15 cellular contexts compared by ENCODE assay signal in genomic region chr16:21264226-21265036, GRCh38. TPM values are rescaled to one million over a fixed set of nuclear protein-coding genes. Genes with fewer than 3 reads are reported as not detected.
A peak's percentile ranks its signal among the peaks of the same experiment; 100 is the strongest.
DNase-seq lines count a peak whose midpoint lies in the region; ATAC-seq and TF ChIP-seq lines count a peak whose summit lies in the region.
"Had no signal": no experiment of that assay in that cellular context is flagged by ENCODE, and none has a peak within 500 bp of the region (broad histone marks: within the 10 kb centered on the region; RNA-seq: fewer than 3 reads in every experiment).

No MANE protein-coding gene starts in this region.

- peak overlapping the region; percentile 70 to 83 for H3K27ac ChIP-seq in right atrium auricular region
- no peak overlapping the region for H3K27ac ChIP-seq in CD4-positive, alpha-beta T cell (ENCODE audit: low read depth, low read length)
- H3K27ac ChIP-seq: spleen had no signal

- no peaks in the 10 kb centered on the region for H3K4me1 Mint-ChIP-seq in CD4-positive, alpha-beta T cell (ENCODE audit: low read depth)
- no peaks in the 10 kb centered on the region for H3K4me1 Mint-ChIP-seq in natural killer cell
- H3K4me1 Mint-ChIP-seq: activated CD4-positive, alpha-beta T cell treated with anti-CD3 and anti-CD28 coated beads, Interleukin-2, amount 10 ng/mL, durations not matched to agents 7 days and 5 days; activated naive CD8-positive, alpha-beta T cell treated with anti-CD3 and anti-CD28 coated beads for 36 hours had no signal

- H3K4me1 ChIP-seq in right atrium auricular region = peaks cover 0 to 33% of the 10 kb centered on the region in 2 donors

- intact Hi-C loops in sciatic nerve (cut with DNase I) (no loop called here), natural killer cell (cut with micrococcal nuclease) (no loop called here)
- intact Hi-C loops in CD4-positive, alpha-beta T cell (cut with DNase I, micrococcal nuclease) = loop anchor here in 1 of 2 experiments (5.0 kb wide), 1 partner anchor 47 kb away; no protein-coding TSS in a partner anchor

- no peak overlapping the region for H3K27ac Mint-ChIP-seq in CD4-positive, alpha-beta T cell
- H3K27ac Mint-ChIP-seq in natural killer cell = no peak overlapping the region
- H3K27ac Mint-ChIP-seq: activated CD4-positive, alpha-beta T cell treated with anti-CD3 and anti-CD28 coated beads, Interleukin-2, amount 10 ng/mL, durations not matched to agents 7 days and 5 days; activated naive CD8-positive, alpha-beta T cell treated with anti-CD3 and anti-CD28 coated beads for 36 hours had no signal

- H3K4me3 ChIP-seq in right atrium auricular region = no peak overlapping the region
- H3K4me3 ChIP-seq: HAP-1, spleen had no signal

- CTCF ChIA-PET in GM10248 (lab: Yijun Ruan, JAX) = interaction anchor here (1.0 to 1.4 kb wide), 3 partner anchors 13 to 76 kb away, joined by 3 to 4 read pairs (median 3); no protein-coding TSS in a partner anchor
- CTCF ChIA-PET in CD4-positive, alpha-beta T cell (lab: Charles Lee) = no interaction called here

- H3K36me3 ChIP-seq in right atrium auricular region = no peaks in the 10 kb centered on the region
- H3K36me3 ChIP-seq: HAP-1, spleen had no signal

- DNase-seq in GM10248 (ENCODE audit: extremely low spot score) = peak; percentile 49
- DNase-seq in SK-N-DZ (ENCODE audit: low spot score) = peak; percentile 15
- DNase-seq in right atrium auricular region (ENCODE audit: low spot score) = no peak
- DNase-seq in sciatic nerve (ENCODE audit: low spot score) = no peak
- no peak for DNase-seq in UCSD-AML1 (lab: John Stamatoyannopoulos, UW; ENCODE audit: unreplicated experiment)
- no peak for DNase-seq in CD4-positive, alpha-beta T cell
- DNase-seq in natural killer cell = no peak
- DNase-seq: activated CD4-positive, alpha-beta T cell treated with anti-CD3 and anti-CD28 coated beads, Interleukin-2, amount 10 ng/mL, durations not matched to agents 7 days and 5 days; activated naive CD8-positive, alpha-beta T cell treated with anti-CD3 and anti-CD28 coated beads for 36 hours; NCI-H1436; spleen had no signal

- no peaks in the 10 kb centered on the region for H3K27me3 ChIP-seq in right atrium auricular region
- H3K27me3 ChIP-seq in CD4-positive, alpha-beta T cell (ENCODE audit: control insufficient read depth, insufficient read depth, low read length) = no peaks in the 10 kb centered on the region

- H3K27me3 Mint-ChIP-seq in CD4-positive, alpha-beta T cell = no peaks in the 10 kb centered on the region
- peaks cover 6 to 12% of the 10 kb centered on the region in 2 donors for H3K27me3 Mint-ChIP-seq in natural killer cell (ENCODE audit: low read depth in 2 of 2)
- H3K27me3 Mint-ChIP-seq: activated naive CD8-positive, alpha-beta T cell treated with anti-CD3 and anti-CD28 coated beads for 36 hours had no signal

- ATAC-seq in sciatic nerve (peak; percentile 30), natural killer cell (no peak), HG03432 (IDR thresholded peaks at IDR 0.05; ENCODE audit: unreplicated experiment) (no peak)
- ATAC-seq in CD4-positive, alpha-beta T cell (ENCODE audit: poor library complexity) = no peak

- no peak overlapping the region for H3K4me3 Mint-ChIP-seq in CD4-positive, alpha-beta T cell
- no peak overlapping the region for H3K4me3 Mint-ChIP-seq in natural killer cell
- H3K4me3 Mint-ChIP-seq: activated CD4-positive, alpha-beta T cell treated with anti-CD3 and anti-CD28 coated beads, Interleukin-2, amount 10 ng/mL, durations not matched to agents 7 days and 5 days; activated naive CD8-positive, alpha-beta T cell treated with anti-CD3 and anti-CD28 coated beads for 36 hours had no signal

- H3K36me3 Mint-ChIP-seq in CD4-positive, alpha-beta T cell (ENCODE audit: low read depth) = no peaks in the 10 kb centered on the region
- no peaks in the 10 kb centered on the region for H3K36me3 Mint-ChIP-seq in natural killer cell
- H3K36me3 Mint-ChIP-seq: activated naive CD8-positive, alpha-beta T cell treated with anti-CD3 and anti-CD28 coated beads for 36 hours had no signal

- no peaks in the 10 kb centered on the region for H3K9me3 ChIP-seq in right atrium auricular region
- H3K9me3 ChIP-seq in CD4-positive, alpha-beta T cell (ENCODE audit: control insufficient read depth, low read length) = no peaks in the 10 kb centered on the region
- H3K9me3 ChIP-seq: HAP-1, spleen had no signal

- POLR2A ChIA-PET in GM10248 (lab: Yijun Ruan, JAX) = no interaction called here
- POLR2A ChIA-PET in CD4-positive, alpha-beta T cell (lab: Charles Lee) = no interaction called here

- TF ChIP-seq CTCF in GM10248 (IDR thresholded peaks at IDR 0.05; ENCODE audit: control extremely low read depth, extremely low read depth, low read depth, missing control alignments) = no peak
- no peak for TF ChIP-seq CTCF in right atrium auricular region (IDR thresholded peaks at IDR 0.05)
- no peak for TF ChIP-seq CTCF in CD4-positive, alpha-beta T cell (IDR thresholded peaks at IDR 0.05)
- TF ChIP-seq CTCF in natural killer cell (IDR thresholded peaks at IDR 0.05) = no peak

- H3K9me3 Mint-ChIP-seq in CD4-positive, alpha-beta T cell = no peaks in the 10 kb centered on the region
- no peaks in the 10 kb centered on the region for H3K9me3 Mint-ChIP-seq in natural killer cell
- H3K9me3 Mint-ChIP-seq: activated CD4-positive, alpha-beta T cell treated with anti-CD3 and anti-CD28 coated beads, Interleukin-2, amount 10 ng/mL, durations not matched to agents 7 days and 5 days; activated naive CD8-positive, alpha-beta T cell treated with anti-CD3 and anti-CD28 coated beads for 36 hours had no signal

RNA-seq across cellular contexts. Expression of gene CRYM, which starts 13.7 kb away (rescaled TPM):
- 0.45 TPM in 1 of 2 replicates, not detected in the other for polyA plus RNA-seq in SK-N-DZ (2014; cell fraction: cytosol; rRNA removed)
- polyA plus RNA-seq in SK-N-DZ (2014; cell fraction: nucleus; rRNA removed) = not detected in 2 replicates
- total RNA-seq in right atrium auricular region = 10 to 100 TPM; 77.7 to 91.1 TPM
- total RNA-seq in sciatic nerve = 0.53 TPM
- total RNA-seq in CD4-positive, alpha-beta T cell = not detected
- total RNA-seq in natural killer cell = not detected
- total RNA-seq: activated CD4-positive, alpha-beta T cell treated with anti-CD3 and anti-CD28 coated beads, Interleukin-2, amount 10 ng/mL, durations not matched to agents 7 days and 5 days; activated naive CD8-positive, alpha-beta T cell treated with anti-CD3 and anti-CD28 coated beads for 36 hours; Daoy had no signal

RNA-seq across cellular contexts. Expression of gene ANKS4B, which starts 30.9 kb away (rescaled TPM):
- polyA plus RNA-seq in SK-N-DZ (2014; cell fraction: cytosol; rRNA removed) = not detected in 2 replicates
- polyA plus RNA-seq in SK-N-DZ (2014; cell fraction: nucleus; rRNA removed) = not detected in 2 replicates
- total RNA-seq in right atrium auricular region (not detected), sciatic nerve (not detected), natural killer cell (under 1 TPM in 1 of 3 donors, not detected in 2; 0.10 TPM)
- not detected for total RNA-seq in CD4-positive, alpha-beta T cell
- total RNA-seq: activated CD4-positive, alpha-beta T cell treated with anti-CD3 and anti-CD28 coated beads, Interleukin-2, amount 10 ng/mL, durations not matched to agents 7 days and 5 days; activated naive CD8-positive, alpha-beta T cell treated with anti-CD3 and anti-CD28 coated beads for 36 hours; Daoy; kidney epithelial cell; spleen had no signal

RNA-seq across cellular contexts. Expression of gene ZP2, which starts 53.1 kb away (rescaled TPM):
- 0.16 TPM in 1 of 2 replicates, not detected in the other for polyA plus RNA-seq in SK-N-DZ (2014; cell fraction: cytosol; rRNA removed)
- not detected in 2 replicates for polyA plus RNA-seq in SK-N-DZ (2014; cell fraction: nucleus; rRNA removed)
- total RNA-seq in right atrium auricular region (not detected), sciatic nerve (not detected), natural killer cell (not detected)
- not detected for total RNA-seq in CD4-positive, alpha-beta T cell
- total RNA-seq: activated CD4-positive, alpha-beta T cell treated with anti-CD3 and anti-CD28 coated beads, Interleukin-2, amount 10 ng/mL, durations not matched to agents 7 days and 5 days; activated naive CD8-positive, alpha-beta T cell treated with anti-CD3 and anti-CD28 coated beads for 36 hours; Daoy; kidney epithelial cell; spleen had no signal
- polyA plus RNA-seq: spleen had no signal

Comparison
In these comparisons a context has a peak if more than half of its experiments do, and no peak if none do; other contexts are left out.
1. DNase-seq: peak in GM10248 (single experiment) and SK-N-DZ (single experiment); none in right atrium auricular region (single experiment), sciatic nerve (single experiment), UCSD-AML1 (single experiment), CD4-positive, alpha-beta T cell (0 of 10) and natural killer cell (single experiment).
2. RNA of gene CRYM, which starts 13.7 kb away (total RNA-seq): 77.7 to 91.1 TPM in right atrium auricular region; 0.53 TPM in sciatic nerve (single experiment), not detected in CD4-positive, alpha-beta T cell and not detected in natural killer cell; every median in the first group is over 10 times any median in the second.